ENCODE assay signal across 1 cellular context in the genomic region with DNA sequence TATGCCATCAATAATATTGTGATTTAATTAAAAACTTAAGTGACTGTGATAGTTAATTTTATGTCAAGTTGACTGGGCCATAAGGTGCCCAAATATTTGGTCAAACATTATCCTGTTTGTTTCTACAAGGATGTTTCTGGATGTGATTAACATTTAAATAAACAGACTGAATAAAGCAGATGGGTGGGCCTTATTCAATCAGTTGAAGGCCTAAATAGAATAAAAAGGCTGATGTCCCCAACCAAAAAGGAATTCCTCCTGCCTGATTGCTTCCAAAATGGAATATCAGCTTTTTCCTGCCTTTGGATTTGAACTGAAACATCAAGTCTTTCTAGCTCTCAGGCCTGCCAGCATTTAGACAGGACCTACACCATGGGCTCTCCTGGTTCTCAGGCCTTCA.
TF ChIP-seq lines count a peak whose summit lies in the region.

No MANE protein-coding gene starts in this region.

TF ChIP-seq in K562, 482 proteins besides CTCF, POLR2A, EP300 and RAD21:
- no peak for TF ChIP-seq AFF1 (IDR thresholded peaks at IDR 0.05; ENCODE audit: low read depth in 1 of 2, partially characterized antibody in 2 of 2)
- TF ChIP-seq ZNF134 (CRISPR knock-in tag; conservative IDR thresholded peaks at IDR 0.05): peak; percentile 96
- TF ChIP-seq CREB1 (IDR thresholded peaks at IDR 0.05): no peak
- no peak for TF ChIP-seq CREB1 (CRISPR knock-in tag; IDR thresholded peaks at IDR 0.05)
- no peak for TF ChIP-seq SP2 (IDR thresholded peaks at IDR 0.05; ENCODE audit: extremely low read depth, low read depth, low read length, poor library complexity, severe bottlenecking)
- TF ChIP-seq ZNF274 (IDR thresholded peaks at IDR 0.05; ENCODE audit: borderline replicate concordance, low read depth, low read length): no peak
- TF ChIP-seq ZNF561 (CRISPR knock-in tag; conservative IDR thresholded peaks at IDR 0.05): no peak
- no peak for TF ChIP-seq E2F1 (CRISPR knock-in tag; IDR thresholded peaks at IDR 0.05)
- TF ChIP-seq RBM25 (IDR thresholded peaks at IDR 0.05; ENCODE audit: low read depth, low read length, severe bottlenecking): peak; percentile 19
- TF ChIP-seq PURB (CRISPR knock-in tag; IDR thresholded peaks at IDR 0.05; ENCODE audit: low read depth): no peak
